20 cellular contexts compared by ENCODE assay signal in the genomic region with DNA sequence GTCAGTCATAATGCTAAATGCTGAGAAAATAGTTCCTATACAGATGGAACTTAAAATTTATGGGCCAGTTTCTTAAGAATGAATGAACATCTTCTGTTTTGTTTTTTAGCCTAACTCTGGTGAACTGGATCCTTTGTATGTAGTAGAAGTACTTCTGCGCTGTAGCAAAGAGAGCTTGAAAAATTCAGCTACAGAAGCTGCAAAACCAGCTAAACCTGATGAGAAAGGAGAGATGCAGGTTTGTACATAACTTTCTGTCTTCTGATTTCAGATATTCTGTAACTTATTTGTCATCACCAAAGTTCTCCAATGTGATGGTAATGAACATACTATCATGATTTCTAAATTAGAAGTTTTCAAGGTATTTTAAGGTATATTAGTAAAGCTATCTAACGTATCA.
"Had no signal": no experiment of that assay in that cellular context is flagged by ENCODE, and none has a peak within 500 bp of the region (broad histone marks: within the 10 kb centered on the region; RNA-seq: fewer than 3 reads in every experiment).

No MANE protein-coding gene starts in this region.

- DNase-seq: effector CD8-positive, alpha-beta T cell; esophagus squamous epithelium; foreskin fibroblast; immature natural killer cell; left colon; left ventricle myocardium superior; mesendoderm; naive thymus-derived CD4-positive, alpha-beta T cell; nephron progenitor cell; sigmoid colon; stimulated activated naive CD4-positive, alpha-beta T cell; stomach; substantia nigra; transverse colon had no signal

- H3K27me3 ChIP-seq: esophagus squamous epithelium, sigmoid colon, stomach, transverse colon had no signal

- FAIRE-seq: urothelium cell line had no signal

- H3K4me3 ChIP-seq: coronary artery, esophagus squamous epithelium, lung, sigmoid colon, skin epidermis, stomach, thoracic aorta, transverse colon had no signal

- H3K4me1 ChIP-seq: sigmoid colon had no signal

- ATAC-seq: left colon; left ventricle myocardium superior; naive thymus-derived CD4-positive, alpha-beta T cell had no signal

- H3K27ac ChIP-seq: coronary artery, epithelial cell of prostate, esophagus squamous epithelium, sigmoid colon, skin epidermis, stomach, thoracic aorta, transverse colon had no signal
